Comparison of ENCODE assay signal across 16 cellular contexts in the genomic region with DNA sequence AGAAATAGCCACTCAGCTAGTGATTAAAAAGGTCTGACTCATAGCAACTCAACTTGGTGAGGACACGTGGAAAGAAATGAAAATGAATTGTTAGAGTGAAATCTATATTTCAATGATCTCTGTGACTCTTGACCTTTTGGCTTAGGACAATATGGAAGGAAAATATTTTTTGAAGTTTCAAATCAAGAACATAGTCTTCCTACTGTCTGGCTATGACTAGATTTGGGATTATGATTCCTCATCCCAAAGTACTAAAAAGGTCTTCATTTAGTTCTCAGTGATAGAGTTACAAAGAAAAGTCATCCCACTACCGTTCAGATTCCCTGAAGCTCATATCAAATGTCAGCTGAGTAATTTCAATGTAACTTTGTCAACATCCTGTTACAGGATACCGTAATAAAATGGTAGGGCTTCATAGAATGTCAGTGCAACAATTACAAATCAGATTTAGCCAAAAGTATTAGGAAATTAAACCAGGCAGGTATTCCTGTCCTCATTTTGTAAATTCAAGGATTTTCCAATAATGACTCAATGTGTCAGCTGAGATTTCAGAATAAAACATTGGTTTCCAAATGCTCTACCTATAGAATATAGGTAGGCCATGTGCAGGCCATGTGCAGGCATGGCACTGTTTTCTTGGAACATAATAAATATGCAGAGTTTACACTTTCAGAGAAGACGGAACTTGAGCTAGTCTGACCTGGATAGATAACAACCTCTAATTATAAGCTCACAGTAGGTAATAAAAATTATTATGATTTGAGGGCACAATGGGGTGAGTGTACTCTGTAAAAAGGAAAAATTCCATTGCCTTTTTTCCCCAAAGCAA. TPM values are rescaled to one million over a fixed set of nuclear protein-coding genes. Genes with fewer than 3 reads are reported as not detected.
A peak's percentile ranks its signal among the peaks of the same experiment; 100 is the strongest.
DNase-seq lines count a peak whose midpoint lies in the region; ATAC-seq lines count a peak whose summit lies in the region.
"Had no signal": no experiment of that assay in that cellular context is flagged by ENCODE, and none has a peak within 500 bp of the region (broad histone marks: within the 10 kb centered on the region; RNA-seq: fewer than 3 reads in every experiment).

No MANE protein-coding gene starts in this region.

- intact Hi-C loops in activated T-helper 2 cell treated with anti-CD3 and anti-CD28 coated beads, Interferon-gamma antibody, Interleukin-2, Interleukin-4, amounts not matched to agents 10 μg/mL and 5 μg/mL and 100 μg/mL, durations not matched to agents 14 hours and 24 hours and 36 hours (cut with micrococcal nuclease) = loop anchor here (5.0 kb wide), 1 partner anchor 36 kb away; the partner anchor contains the start of gene ANKRD29
- intact Hi-C loops in posterior cingulate gyrus (cut with DNase I) = loop anchor here (10.0 kb wide), 1 partner anchor 488 kb away; no protein-coding TSS in a partner anchor

- no peaks in the 10 kb centered on the region for H3K36me3 Mint-ChIP-seq in activated T-helper 2 cell treated with anti-CD3 and anti-CD28 coated beads, Interferon-gamma antibody, Interleukin-2, Interleukin-4, amounts not matched to agents 10 μg/mL and 5 μg/mL and 100 μg/mL, durations not matched to agents 14 hours and 24 hours and 36 hours (ENCODE audit: low read depth)
- H3K36me3 Mint-ChIP-seq in immature natural killer cell = peaks cover 0 to 2% (median 0%) of the 10 kb centered on the region in 3 donors
- H3K36me3 Mint-ChIP-seq: activated naive CD4-positive, alpha-beta T cell treated with anti-CD3 and anti-CD28 coated beads, Interleukin-2, amount 50 U/mL, for 24 hours; CD4-positive, CD25-positive, alpha-beta regulatory T cell; natural killer cell treated with Interleukin-12 subunit alpha and Interleukin-12 subunit beta and Interleukin-15 and Interleukin-18, amount 100 ng/mL, for 72 hours; stimulated activated memory B cell treated with anti-CD40 and anti-IgM and Interleukin-4, amounts not matched to agents 10 μg/mL and 1 μg/mL and 100 μg/mL, for 72 hours had no signal

- DNase-seq in Caki2 (ENCODE audit: low read depth) (peak; percentile 31), HS-27A (ENCODE audit: low read depth) (peak; percentile 62), kidney tubule cell (ENCODE audit: low spot score) (peak; percentile 22), SJCRH30 (no peak), immature natural killer cell (no peak), posterior cingulate gyrus (no peak)
- no peak for DNase-seq in activated T-helper 2 cell treated with anti-CD3 and anti-CD28 coated beads, Interferon-gamma antibody, Interleukin-2, Interleukin-4, amounts not matched to agents 10 μg/mL and 5 μg/mL and 100 μg/mL, durations not matched to agents 14 hours and 24 hours and 36 hours (ENCODE audit: low spot score)
- DNase-seq: activated CD4-positive, alpha-beta T cell treated with anti-CD3 and anti-CD28 coated beads for 4 hours; CD4-positive, CD25-positive, alpha-beta regulatory T cell; NCI-H1930; SHP77 had no signal

- in situ Hi-C loops in Caki2 (cut with HindIII; ENCODE audit: low pct_unique_long_range_greater_than_20kb, low sequenced_read_pairs) = no loop called here

- H3K36me3 ChIP-seq in SJCRH30 = no peaks in the 10 kb centered on the region

- H3K4me1 ChIP-seq in SJCRH30 = no peaks in the 10 kb centered on the region

- no peaks in the 10 kb centered on the region for H3K9me3 ChIP-seq in SJCRH30 (replicated peaks)

- H3K27me3 ChIP-seq in SJCRH30 = no peaks in the 10 kb centered on the region

- no peak overlapping the region for H3K4me3 ChIP-seq in SJCRH30
- H3K4me3 ChIP-seq: GM12878 had no signal

- H3K27ac Mint-ChIP-seq in activated T-helper 2 cell treated with anti-CD3 and anti-CD28 coated beads, Interferon-gamma antibody, Interleukin-2, Interleukin-4, amounts not matched to agents 10 μg/mL and 5 μg/mL and 100 μg/mL, durations not matched to agents 14 hours and 24 hours and 36 hours = peak overlapping the region; percentile 39
- no peak overlapping the region for H3K27ac Mint-ChIP-seq in immature natural killer cell
- H3K27ac Mint-ChIP-seq: activated naive CD4-positive, alpha-beta T cell treated with anti-CD3 and anti-CD28 coated beads, Interleukin-2, amount 50 U/mL, for 24 hours; CD4-positive, CD25-positive, alpha-beta regulatory T cell; natural killer cell treated with Interleukin-12 subunit alpha and Interleukin-12 subunit beta and Interleukin-15 and Interleukin-18, amount 100 ng/mL, for 72 hours; stimulated activated memory B cell treated with anti-CD40 and anti-IgM and Interleukin-4, amounts not matched to agents 10 μg/mL and 1 μg/mL and 100 μg/mL, for 72 hours had no signal

- no peaks in the 10 kb centered on the region for H3K9me3 Mint-ChIP-seq in activated T-helper 2 cell treated with anti-CD3 and anti-CD28 coated beads, Interferon-gamma antibody, Interleukin-2, Interleukin-4, amounts not matched to agents 10 μg/mL and 5 μg/mL and 100 μg/mL, durations not matched to agents 14 hours and 24 hours and 36 hours
- peaks cover 0 to 2% (median 0%) of the 10 kb centered on the region in 6 donors for H3K9me3 Mint-ChIP-seq in immature natural killer cell
- H3K9me3 Mint-ChIP-seq: activated naive CD4-positive, alpha-beta T cell treated with anti-CD3 and anti-CD28 coated beads, Interleukin-2, amount 50 U/mL, for 24 hours; natural killer cell treated with Interleukin-12 subunit alpha and Interleukin-12 subunit beta and Interleukin-15 and Interleukin-18, amount 100 ng/mL, for 72 hours; stimulated activated memory B cell treated with anti-CD40 and anti-IgM and Interleukin-4, amounts not matched to agents 10 μg/mL and 1 μg/mL and 100 μg/mL, for 72 hours had no signal

- no peak for ATAC-seq in GM21381 (IDR thresholded peaks at IDR 0.05; ENCODE audit: unreplicated experiment)
- ATAC-seq: natural killer cell treated with Interleukin-12 subunit alpha and Interleukin-12 subunit beta and Interleukin-15 and Interleukin-18, amount 100 ng/mL, for 72 hours had no signal

- peaks cover 13% of the 10 kb centered on the region for H3K27me3 Mint-ChIP-seq in activated T-helper 2 cell treated with anti-CD3 and anti-CD28 coated beads, Interferon-gamma antibody, Interleukin-2, Interleukin-4, amounts not matched to agents 10 μg/mL and 5 μg/mL and 100 μg/mL, durations not matched to agents 14 hours and 24 hours and 36 hours (ENCODE audit: low read depth)
- H3K27me3 Mint-ChIP-seq in immature natural killer cell (ENCODE audit: low read depth in 3 of 3) = peaks cover 6 to 8% (median 6%) of the 10 kb centered on the region in 3 donors

- H3K4me3 Mint-ChIP-seq in activated T-helper 2 cell treated with anti-CD3 and anti-CD28 coated beads, Interferon-gamma antibody, Interleukin-2, Interleukin-4, amounts not matched to agents 10 μg/mL and 5 μg/mL and 100 μg/mL, durations not matched to agents 14 hours and 24 hours and 36 hours (ENCODE audit: low read depth) = no peak overlapping the region
- no peak overlapping the region for H3K4me3 Mint-ChIP-seq in immature natural killer cell
- H3K4me3 Mint-ChIP-seq: activated naive CD4-positive, alpha-beta T cell treated with anti-CD3 and anti-CD28 coated beads, Interleukin-2, amount 50 U/mL, for 24 hours; CD4-positive, CD25-positive, alpha-beta regulatory T cell; natural killer cell treated with Interleukin-12 subunit alpha and Interleukin-12 subunit beta and Interleukin-15 and Interleukin-18, amount 100 ng/mL, for 72 hours; stimulated activated memory B cell treated with anti-CD40 and anti-IgM and Interleukin-4, amounts not matched to agents 10 μg/mL and 1 μg/mL and 100 μg/mL, for 72 hours had no signal

- peaks cover 16% of the 10 kb centered on the region for H3K4me1 Mint-ChIP-seq in activated T-helper 2 cell treated with anti-CD3 and anti-CD28 coated beads, Interferon-gamma antibody, Interleukin-2, Interleukin-4, amounts not matched to agents 10 μg/mL and 5 μg/mL and 100 μg/mL, durations not matched to agents 14 hours and 24 hours and 36 hours (ENCODE audit: low read depth)
- no peaks in the 10 kb centered on the region for H3K4me1 Mint-ChIP-seq in immature natural killer cell

- H3K27ac ChIP-seq in SJCRH30 = no peak overlapping the region

RNA-seq across cellular contexts. Expression of gene ANKRD29, which starts 36.0 kb away (rescaled TPM):
- 0.17 and 0.71 TPM in 2 replicates for total RNA-seq in Caki2 (2014; rRNA removed; shearing (Covaris generic); ENCODE audit: low replicate concordance)
- not detected in 2 replicates for total RNA-seq in activated T-helper 2 cell treated with anti-CD3 and anti-CD28 coated beads, Interferon-gamma antibody, Interleukin-2, Interleukin-4, amounts not matched to agents 10 μg/mL and 5 μg/mL and 100 μg/mL, durations not matched to agents 14 hours and 24 hours and 36 hours
- 3.9 TPM in 2 replicates for total RNA-seq in SJCRH30 (2014; rRNA removed; shearing (Covaris generic))
- polyA plus RNA-seq in immature natural killer cell = under 1 TPM in 1 of 3 donors, not detected in 2; 0.59 TPM
- total RNA-seq: CD4-positive, CD25-positive, alpha-beta regulatory T cell; natural killer cell treated with Interleukin-12 subunit alpha and Interleukin-12 subunit beta and Interleukin-15 and Interleukin-18, amount 100 ng/mL, for 72 hours had no signal

RNA-seq across cellular contexts. Expression of gene NPC1, which starts 40.4 kb away (rescaled TPM):
- 33.6 and 37.9 TPM in 2 replicates for total RNA-seq in Caki2 (2014; rRNA removed; shearing (Covaris generic); ENCODE audit: low replicate concordance)
- 29.0 and 31.4 TPM in 2 replicates for total RNA-seq in activated T-helper 2 cell treated with anti-CD3 and anti-CD28 coated beads, Interferon-gamma antibody, Interleukin-2, Interleukin-4, amounts not matched to agents 10 μg/mL and 5 μg/mL and 100 μg/mL, durations not matched to agents 14 hours and 24 hours and 36 hours
- total RNA-seq in SJCRH30 (2014; rRNA removed; shearing (Covaris generic)) = 21.3 and 22.4 TPM in 2 replicates
- 10 to 100 TPM; 25.1 to 83.2 (median 47.2) TPM for polyA plus RNA-seq in immature natural killer cell

Comparison
In these comparisons a context has a peak if more than half of its experiments do, and no peak if none do; other contexts are left out.
1. DNase-seq: peak in Caki2 (single experiment), HS-27A (single experiment) and kidney tubule cell (single experiment); none in activated T-helper 2 cell treated with anti-CD3 and anti-CD28 coated beads, Interferon-gamma antibody, Interleukin-2, Interleukin-4, amounts not matched to agents 10 μg/mL and 5 μg/mL and 100 μg/mL, durations not matched to agents 14 hours and 24 hours and 36 hours (single experiment), SJCRH30 (0 of 2), immature natural killer cell (0 of 3) and posterior cingulate gyrus (0 of 10).